In the genomic region with DNA sequence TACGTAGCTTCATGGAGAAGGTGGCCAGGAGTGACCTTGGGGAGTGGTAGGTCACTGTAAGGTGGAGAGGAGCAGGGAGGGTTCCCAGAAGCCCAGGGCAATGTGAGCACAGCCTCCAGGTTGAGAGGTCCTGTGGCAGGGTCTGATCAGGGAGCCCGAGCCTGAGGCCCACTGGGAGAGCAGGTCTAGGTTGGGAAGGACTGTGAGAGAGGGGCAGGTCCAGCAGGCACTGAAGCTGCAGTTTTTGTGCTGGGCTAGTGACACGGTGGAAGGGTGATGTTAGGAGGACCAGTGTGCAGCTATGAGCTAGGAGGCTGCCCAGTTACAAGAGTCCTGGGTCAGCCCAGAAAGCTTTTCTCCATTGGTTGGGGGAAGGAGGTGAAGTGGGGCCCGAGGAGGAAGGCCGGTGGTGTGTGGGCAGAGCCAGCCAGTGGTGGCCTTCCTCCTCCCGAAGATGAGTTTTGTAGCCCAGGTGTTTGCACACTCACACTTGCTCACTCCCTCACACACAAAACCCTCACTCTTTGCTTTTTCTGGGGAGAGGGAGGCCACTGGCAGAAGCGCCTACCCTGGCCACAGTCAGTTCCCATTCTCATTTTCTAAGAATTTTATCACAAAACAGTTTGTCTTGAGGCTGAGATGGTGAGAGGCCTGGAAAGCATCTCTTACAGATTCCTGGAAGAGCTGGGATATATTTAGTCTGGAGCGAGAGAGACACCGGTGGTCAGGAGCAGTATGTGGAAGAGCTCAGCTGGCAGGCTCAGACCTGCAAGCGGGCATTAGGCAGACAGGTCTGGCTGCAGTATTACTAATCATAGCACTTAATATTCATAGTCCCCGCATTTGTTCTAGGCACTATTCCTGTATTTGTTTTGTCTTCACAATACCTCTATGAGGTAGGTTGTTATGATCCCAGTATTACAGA, we compare ENCODE assay signal across 8 cellular contexts. TPM values are rescaled to one million over a fixed set of nuclear protein-coding genes. Genes with fewer than 3 reads are reported as not detected.
DNase-seq lines count a peak whose midpoint lies in the region; ATAC-seq and TF ChIP-seq lines count a peak whose summit lies in the region.

No MANE protein-coding gene starts in this region.

- DNase-seq in GM23248 (peak; percentile 49), SK-N-SH (peak; percentile 51), fibroblast of peridontal ligament (ENCODE audit: extremely low read depth) (peak; percentile 33), sigmoid colon (peak; percentile 57), NCI-H345 treated with DMSO at 0.1 percent for 48 hours (lab: John Stamatoyannopoulos, UW; ENCODE audit: unreplicated experiment) (no peak), NCI-H1092 treated with DMSO at 0.1 percent for 48 hours (lab: John Stamatoyannopoulos, UW) (no peak), NCI-H187 treated with DMSO at 0.1 percent for 48 hours (lab: John Stamatoyannopoulos, UW) (no peak)

- no peak overlapping the region for H3K9ac ChIP-seq in GM23248
- no peak overlapping the region for H3K9ac ChIP-seq in SK-N-SH

- H4K20me1 ChIP-seq in GM23248 (ENCODE audit: insufficient read depth) (no peaks in the 10 kb centered on the region), SK-N-SH (ENCODE audit: insufficient read depth) (no peaks in the 10 kb centered on the region)

- peak; percentile 70 for TF ChIP-seq RAD21 in SK-N-SH (IDR thresholded peaks at IDR 0.05; ENCODE audit: low read length)

- WGBS in GM23248 (ENCODE audit: low coverage in 1 of 2, low lambda C conversion rate in 2 of 2, missing lambda C conversion rate in 2 of 2), 2 experiments = 75 to 80% methylated on average over 11 of the region's 11 CpGs
- 87% methylated on average over 11 of the region's 11 CpGs for WGBS in SK-N-SH (ENCODE audit: low lambda C conversion rate)
- WGBS in sigmoid colon, 2 donors = 82 to 89% methylated on average over 11 of the region's 11 CpGs

- in situ Hi-C loops in GM23248 (cut with MboI) = no loop called here

- H3K36me3 ChIP-seq in GM23248 (ENCODE audit: low read depth) (no peaks in the 10 kb centered on the region), SK-N-SH (replicated peaks in 1 of 2; ENCODE audit: control insufficient read depth in 1 of 2, insufficient read depth in 2 of 2, low read length in 1 of 2) (peaks cover 0 to 10% of the 10 kb centered on the region in 2 experiments), sigmoid colon (peaks cover under 1 to 12% (median 8%) of the 10 kb centered on the region in 4 donors)

- POLR2A ChIA-PET in SK-N-SH (lab: Yijun Ruan, JAX) = interaction anchor here (1.4 kb wide), 1 partner anchor 7 kb away, joined by 4 read pairs; no protein-coding TSS in a partner anchor

- no peaks in the 10 kb centered on the region for H3K27me3 ChIP-seq in GM23248 (replicated peaks; ENCODE audit: insufficient read depth)
- H3K27me3 ChIP-seq in SK-N-SH (ENCODE audit: insufficient read depth) = no peaks in the 10 kb centered on the region
- no peaks in the 10 kb centered on the region for H3K27me3 ChIP-seq in sigmoid colon

- no peaks in the 10 kb centered on the region for H3K4me1 ChIP-seq in GM23248 (ENCODE audit: insufficient read depth)
- H3K4me1 ChIP-seq in SK-N-SH (ENCODE audit: control insufficient read depth in 1 of 2, insufficient read depth in 2 of 2, low read depth in 1 of 2, low read length in 1 of 2) = peaks cover 5 to 44% of the 10 kb centered on the region in 2 experiments; a peak in 1 of 4 replicates
- peaks cover 0 to 60% (median 42%) of the 10 kb centered on the region in 4 donors for H3K4me1 ChIP-seq in sigmoid colon

- H3K4me2 ChIP-seq in GM23248 (ENCODE audit: unreplicated experiment) (no peak overlapping the region), SK-N-SH (peak overlapping the region; percentile 83)

- TF ChIP-seq EP300 in SK-N-SH (IDR thresholded peaks at IDR 0.05; ENCODE audit: borderline replicate concordance in 1 of 2, low read depth in 1 of 2, low read length in 1 of 2) = no peak
- TF ChIP-seq EP300 in sigmoid colon (IDR thresholded peaks at IDR 0.05) = no peak

- H2AFZ ChIP-seq in GM23248 (no peak overlapping the region), SK-N-SH (ENCODE audit: low read depth) (no peak overlapping the region)

- no peak for TF ChIP-seq POLR2A in sigmoid colon (IDR thresholded peaks at IDR 0.05)

- CTCF ChIA-PET in SK-N-SH (lab: Yijun Ruan, JAX) = interaction anchor here (1.0 to 2.6 kb wide), 14 partner anchors 9 to 406 kb away, joined by 3 to 15 read pairs (median 4); a partner anchor contains a TSS

- H3K79me2 ChIP-seq in GM23248 (ENCODE audit: insufficient read depth) = no peaks in the 10 kb centered on the region
- H3K79me2 ChIP-seq in SK-N-SH (ENCODE audit: insufficient read depth) = peaks cover 27% of the 10 kb centered on the region; the same call in 1 of the 2 replicates

- H3F3A ChIP-seq in GM23248 (ENCODE audit: insufficient read depth) = no peaks in the 10 kb centered on the region
- H3F3A ChIP-seq in SK-N-SH (replicated peaks; ENCODE audit: insufficient read depth) = peaks cover 5% of the 10 kb centered on the region

- intact Hi-C loops in sigmoid colon (cut with DNase I) = loop anchor here (5.0 to 10.0 kb wide), 2 partner anchors 56 to 521 kb away; a partner anchor contains a TSS

- H3K9me3 ChIP-seq in GM23248 (ENCODE audit: low read depth) (no peaks in the 10 kb centered on the region), SK-N-SH (peaks cover 6% of the 10 kb centered on the region; the same call in 1 of the 2 replicates), sigmoid colon (peaks cover 0 to 2% (median 0%) of the 10 kb centered on the region in 4 donors)

- H3K9me2 ChIP-seq in GM23248 (ENCODE audit: insufficient read depth) (no peaks in the 10 kb centered on the region), SK-N-SH (no peaks in the 10 kb centered on the region)

- H3K27ac ChIP-seq in GM23248 (no peak overlapping the region), SK-N-SH (ENCODE audit: low read depth in 2 of 2, low read length in 1 of 2) (peak overlapping the region in 1 of 2 experiments; percentile 0; a peak in 1 of 4 replicates), sigmoid colon (peak overlapping the region; percentile 78 to 84 (median 82))

- TF ChIP-seq CTCF in SK-N-SH (IDR thresholded peaks at IDR 0.05) (peak; percentile 42), sigmoid colon (IDR thresholded peaks at IDR 0.05) (no peak)

- no peak for ATAC-seq in GM21717 (IDR thresholded peaks at IDR 0.05; ENCODE audit: unreplicated experiment)

- H3K4me3 ChIP-seq in GM23248 = no peak overlapping the region
- H3K4me3 ChIP-seq in SK-N-SH (ENCODE audit: low read depth in 2 of 2, low read length in 1 of 2) = peak overlapping the region; percentile 60 to 67
- peak overlapping the region in 2 of 4 donors; percentile 72 to 78 for H3K4me3 ChIP-seq in sigmoid colon

TF ChIP-seq in SK-N-SH, 30 proteins besides CTCF, POLR2A, EP300 and RAD21:
- no peak for TF ChIP-seq GABPA (IDR thresholded peaks at IDR 0.05; ENCODE audit: low read depth)
- no peak for TF ChIP-seq ELF1 (IDR thresholded peaks at IDR 0.05)
- TF ChIP-seq YY1 (IDR thresholded peaks at IDR 0.05; ENCODE audit: low read depth) = no peak
- peak; percentile 26; the same call in 1 of the 2 replicates for TF ChIP-seq SMC3 (IDR thresholded peaks at IDR 0.05; ENCODE audit: low read depth, low read length)
- TF ChIP-seq TCF12 (IDR thresholded peaks at IDR 0.05) = no peak

RNA-seq across cellular contexts. Expression of a gene that starts 57.1 kb away (rescaled TPM):
- total RNA-seq in GM23248 (2014; rRNA removed; shearing (Covaris generic)) = not detected in 2 replicates
- polyA plus RNA-seq in GM23248 (2016; fragmentation: Nextera tagmentation; extraction: Ambion mirVana) (not detected in 2 replicates), SK-N-SH (2012; rRNA removed) (2.6 and 4.1 TPM in 2 replicates), sigmoid colon (1 to 10 TPM; 3.0 to 4.6 (median 3.5) TPM)
- polyA plus RNA-seq in SK-N-SH (2012; cell fraction: cytosol; rRNA removed) = 2.1 and 3.1 TPM in 2 replicates
- 10.0 and 12.6 TPM in 2 replicates for polyA plus RNA-seq in SK-N-SH (2012; cell fraction: nucleus; rRNA removed)
- total RNA-seq in sigmoid colon = 10 to 100 TPM in 1 of 4 donors, 1 to 10 TPM in 3; 7.1 to 15.7 (median 9.2) TPM

Comparison
In these comparisons a context has a peak if more than half of its experiments do, and no peak if none do; other contexts are left out.
1. DNase-seq: peak in GM23248 (single experiment), SK-N-SH (single experiment), fibroblast of peridontal ligament (single experiment) and sigmoid colon (single experiment); none in NCI-H345 treated with DMSO at 0.1 percent for 48 hours (single experiment), NCI-H1092 treated with DMSO at 0.1 percent for 48 hours (single experiment) and NCI-H187 treated with DMSO at 0.1 percent for 48 hours (single experiment).